8 cellular contexts compared by ENCODE assay signal in the genomic region with DNA sequence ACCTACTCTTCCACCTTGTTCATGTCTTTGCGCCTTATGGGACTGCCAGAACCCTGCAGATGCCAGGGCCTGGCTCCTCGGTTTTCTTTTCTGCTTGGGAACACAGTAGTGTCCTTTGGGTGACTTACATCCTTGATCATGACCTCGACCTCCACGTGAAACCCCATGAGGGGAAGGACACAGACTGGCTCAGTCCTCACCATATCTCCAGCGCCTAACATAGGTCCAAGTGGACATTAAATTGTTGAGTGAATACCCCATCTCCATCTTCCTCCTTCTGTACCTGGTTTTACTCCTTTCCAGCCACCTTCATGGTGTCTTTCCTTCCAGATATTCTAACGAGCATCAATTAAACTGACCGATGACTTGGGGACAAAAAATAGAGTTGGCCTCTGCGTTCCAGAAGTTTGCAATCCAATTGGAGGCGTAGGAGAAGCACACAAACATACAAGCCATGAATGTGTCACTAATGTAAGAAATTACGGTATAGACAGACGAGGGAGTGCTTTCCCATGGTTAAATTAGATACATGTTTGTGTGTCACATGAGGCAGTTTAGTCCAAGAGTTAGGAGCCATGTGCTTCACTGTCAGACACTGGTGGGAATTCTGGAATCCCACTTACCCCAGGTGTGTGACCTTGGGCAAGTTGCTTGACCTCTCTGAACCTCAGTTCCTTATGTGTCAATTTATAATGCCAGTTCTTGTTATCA. TPM values are rescaled to one million over a fixed set of nuclear protein-coding genes. Genes with fewer than 3 reads are reported as not detected.
A peak's percentile ranks its signal among the peaks of the same experiment; 100 is the strongest.
DNase-seq lines count a peak whose midpoint lies in the region; ATAC-seq and TF ChIP-seq lines count a peak whose summit lies in the region.

No MANE protein-coding gene starts in this region.

- H3K4me1 ChIP-seq in mesenchymal stem cell (ENCODE audit: control insufficient read depth, insufficient read depth, low read depth, low read length) = peaks cover 5% of the 10 kb centered on the region

- peak overlapping the region; percentile 71 for H3K27ac ChIP-seq in 22Rv1
- H3K27ac ChIP-seq in brain microvascular endothelial cell = peak overlapping the region; percentile 69
- H3K27ac ChIP-seq in mesenchymal stem cell (ENCODE audit: low read length, poor library complexity, severe bottlenecking) = no peak overlapping the region

- in situ Hi-C loops in brain microvascular endothelial cell (cut with HindIII; ENCODE audit: low pct_ligation_motif_present, low sequenced_read_pairs) = no loop called here

- peak overlapping the region; percentile 74 for H3K4me2 ChIP-seq in mesenchymal stem cell (ENCODE audit: low read length, poor library complexity, severe bottlenecking)

- peak overlapping the region in 1 of 2 experiments; percentile 100 for H3K18ac ChIP-seq in mesenchymal stem cell (ENCODE audit: low read depth in 1 of 2, low read length in 2 of 2)

- H3K36me3 ChIP-seq in brain microvascular endothelial cell (replicated peaks) (no peaks in the 10 kb centered on the region), mesenchymal stem cell (ENCODE audit: control insufficient read depth in 1 of 2, insufficient read depth in 2 of 2, low read depth in 1 of 2, low read length in 2 of 2) (no peaks in the 10 kb centered on the region)

- H3K14ac ChIP-seq in mesenchymal stem cell (ENCODE audit: low read length in 2 of 2) = no peak overlapping the region

- H2BK5ac ChIP-seq in mesenchymal stem cell (ENCODE audit: low read depth, low read length, poor library complexity, severe bottlenecking) = no peak overlapping the region

- peak overlapping the region; percentile 94 for H2AFZ ChIP-seq in mesenchymal stem cell (ENCODE audit: low read depth, low read length)

- no peak overlapping the region for H4K91ac ChIP-seq in mesenchymal stem cell (ENCODE audit: low read length)

- H3K9ac ChIP-seq in mesenchymal stem cell (ENCODE audit: low read length) = peak overlapping the region; percentile 98

- peaks cover 8% of the 10 kb centered on the region for H3K79me1 ChIP-seq in mesenchymal stem cell (replicated peaks; ENCODE audit: low read length, poor library complexity, severe bottlenecking)

- TF ChIP-seq CTCF in 22Rv1 (IDR thresholded peaks at IDR 0.05) (no peak), brain microvascular endothelial cell (IDR thresholded peaks at IDR 0.05; ENCODE audit: low read depth, low read length, missing control alignments) (no peak)

- H3K9me3 ChIP-seq in mesenchymal stem cell (ENCODE audit: control insufficient read depth, low read length) = no peaks in the 10 kb centered on the region

- ATAC-seq in HG03066 (IDR thresholded peaks at IDR 0.05; ENCODE audit: low read depth, unreplicated experiment) (peak; percentile 9), GM21619 (IDR thresholded peaks at IDR 0.05; ENCODE audit: unreplicated experiment) (no peak)

- 69% methylated on average over 11 of the region's 11 CpGs for WGBS in mesenchymal stem cell

- no peak overlapping the region for H2AK5ac ChIP-seq in mesenchymal stem cell (ENCODE audit: low read length, severe bottlenecking)

- H3K27me3 ChIP-seq in brain microvascular endothelial cell (replicated peaks) (no peaks in the 10 kb centered on the region), mesenchymal stem cell (ENCODE audit: control insufficient read depth in 1 of 2, insufficient read depth in 1 of 2, low read length in 2 of 2) (peaks cover 0 to 9% of the 10 kb centered on the region in 2 experiments)

- no peak overlapping the region for H2BK120ac ChIP-seq in mesenchymal stem cell (ENCODE audit: low read depth, low read length)

- no peak overlapping the region for H3K23ac ChIP-seq in mesenchymal stem cell (ENCODE audit: low read length in 2 of 2)

- peak overlapping the region; percentile 57 to 98 for H3K4ac ChIP-seq in mesenchymal stem cell (ENCODE audit: low read depth in 1 of 2, low read length in 2 of 2)

- H4K8ac ChIP-seq in mesenchymal stem cell (ENCODE audit: low read length) = peak overlapping the region; percentile 97

- DNase-seq in brain microvascular endothelial cell (no peak), mesenchymal stem cell (no peak), HCEC 1CT (no peak), HT-29 (ENCODE audit: low spot score) (no peak), NCI-H446 treated with DMSO at 0.1 percent for 48 hours (lab: John Stamatoyannopoulos, UW) (no peak)

- no peak overlapping the region for H2BK15ac ChIP-seq in mesenchymal stem cell (ENCODE audit: low read depth, poor library complexity, severe bottlenecking)

- H3K4me3 ChIP-seq in brain microvascular endothelial cell (ENCODE audit: low read depth, low read length) = peak overlapping the region; percentile 89
- peak overlapping the region; percentile 76 to 94 for H3K4me3 ChIP-seq in mesenchymal stem cell (ENCODE audit: insufficient read depth in 1 of 2, low read depth in 1 of 2, low read length in 2 of 2)

- H2BK12ac ChIP-seq in mesenchymal stem cell (ENCODE audit: low read length in 2 of 2) = no peak overlapping the region

RNA-seq across cellular contexts. Expression of gene HERC1, which starts 0.9 kb away (rescaled TPM):
- polyA plus RNA-seq in mesenchymal stem cell (2013, experiment 1 of 2) = 10.2 TPM
- polyA plus RNA-seq in mesenchymal stem cell (2013, experiment 2 of 2) = 9.1 TPM
- 44.3 and 54.8 TPM in 2 replicates for total RNA-seq in HT-29 (2014; rRNA removed; shearing (Covaris generic))
